1 cellular context compared by ENCODE assay signal in genomic region chr1:152654110-152654509, GRCh38.
TF ChIP-seq lines count a peak whose summit lies in the region.

No MANE protein-coding gene starts in this region.

TF ChIP-seq in GM12878, 131 proteins besides CTCF, POLR2A, EP300 and RAD21:
- TF ChIP-seq NR2F1 (conservative IDR thresholded peaks at IDR 0.05) (no peak), ZNF384 (IDR thresholded peaks at IDR 0.05; ENCODE audit: borderline replicate concordance, low read depth, low read length) (peak; percentile 76), SMC3 (IDR thresholded peaks at IDR 0.05; ENCODE audit: borderline replicate concordance, low read length) (peak; percentile 65), ZNF217 (IDR thresholded peaks at IDR 0.05) (no peak), RELB (IDR thresholded peaks at IDR 0.05; ENCODE audit: low read depth) (no peak), JUND (IDR thresholded peaks at IDR 0.05; ENCODE audit: low read depth, low read length) (no peak), BHLHE40 (IDR thresholded peaks at IDR 0.05; ENCODE audit: borderline replicate concordance in 1 of 2, low read depth in 2 of 2, low read length in 1 of 2) (no peak)
